ENCODE assay signal across 1 cellular context in genomic region chr5:76818844-76819831, GRCh38.
A peak's percentile ranks its signal among the peaks of the same experiment; 100 is the strongest.
TF ChIP-seq lines count a peak whose summit lies in the region.

Gene F2RL1, plus strand, starts transcription at chr5:76819030. Its CDS starts 153 bp downstream, at chr5:76819183.

TF ChIP-seq in HepG2, 621 proteins besides CTCF, POLR2A, EP300 and RAD21 (continued from another document and continues in another):
- no peak for TF ChIP-seq ZSCAN5A (CRISPR knock-in tag; IDR thresholded peaks at IDR 0.05; ENCODE audit: borderline replicate concordance)
- no peak for TF ChIP-seq ZNF3 (CRISPR knock-in tag; IDR thresholded peaks at IDR 0.05)
- no peak for TF ChIP-seq MED1 (CRISPR knock-in tag; IDR thresholded peaks at IDR 0.05)
- no peak for TF ChIP-seq XBP1 (CRISPR knock-in tag; IDR thresholded peaks at IDR 0.05)
- peak; percentile 60; the same call in 1 of the 2 replicates for TF ChIP-seq MXD1 (CRISPR knock-in tag; IDR thresholded peaks at IDR 0.05)
- TF ChIP-seq MTERF4 (CRISPR knock-in tag; IDR thresholded peaks at IDR 0.05), result no peak
- TF ChIP-seq ZC3H4 (CRISPR knock-in tag; IDR thresholded peaks at IDR 0.05; ENCODE audit: borderline replicate concordance), result no peak
- TF ChIP-seq ZNF160 (CRISPR knock-in tag; IDR thresholded peaks at IDR 0.05), result no peak; the same call in 1 of the 2 replicates
- TF ChIP-seq ZNF414 (CRISPR knock-in tag; IDR thresholded peaks at IDR 0.05), result no peak
- TF ChIP-seq TMF1 (CRISPR knock-in tag; IDR thresholded peaks at IDR 0.05; ENCODE audit: low read depth), result 0 out of 2 replicates have a peak, but pooled peaks have one; percentile 32
- TF ChIP-seq AHDC1 (CRISPR knock-in tag; IDR thresholded peaks at IDR 0.05; ENCODE audit: borderline replicate concordance), result no peak
- peak; percentile 8; the same call in 1 of the 2 replicates for TF ChIP-seq FOXA3 (CRISPR knock-in tag; IDR thresholded peaks at IDR 0.05)
- peak; percentile 47; the same call in 1 of the 2 replicates for TF ChIP-seq KAT8 (CRISPR knock-in tag; IDR thresholded peaks at IDR 0.05)
- TF ChIP-seq TOPORS (CRISPR knock-in tag; IDR thresholded peaks at IDR 0.05), result no peak
- no peak for TF ChIP-seq ZBTB7A (CRISPR knock-in tag; IDR thresholded peaks at IDR 0.05)
- TF ChIP-seq NR2F6 (IDR thresholded peaks at IDR 0.05), result no peak
- 0 out of 2 replicates have a peak, but pooled peaks have one; percentile 5 for TF ChIP-seq NR2F6 (CRISPR knock-in tag; IDR thresholded peaks at IDR 0.05)
- no peak for TF ChIP-seq RARG (CRISPR knock-in tag; IDR thresholded peaks at IDR 0.05; ENCODE audit: low read depth)
- no peak for TF ChIP-seq GZF1 (CRISPR knock-in tag; IDR thresholded peaks at IDR 0.05)
- no peak for TF ChIP-seq ZNF713 (CRISPR knock-in tag; IDR thresholded peaks at IDR 0.05)
- no peak for TF ChIP-seq FOXO1 (CRISPR knock-in tag; IDR thresholded peaks at IDR 0.05)
- TF ChIP-seq ZNF17 (CRISPR knock-in tag; IDR thresholded peaks at IDR 0.05), result no peak
- peak; percentile 26; the same call in 1 of the 2 replicates for TF ChIP-seq RELA (CRISPR knock-in tag; IDR thresholded peaks at IDR 0.05)
- TF ChIP-seq ZBTB43 (CRISPR knock-in tag; conservative IDR thresholded peaks at IDR 0.05), result 0 out of 2 replicates have a peak, but pooled peaks have one; percentile 37
- no peak for TF ChIP-seq RFX3 (CRISPR knock-in tag; IDR thresholded peaks at IDR 0.05)
- peak; percentile 34 for TF ChIP-seq YY1 (IDR thresholded peaks at IDR 0.05; ENCODE audit: insufficient read depth, insufficient replicate concordance, low read depth, low read length)
- TF ChIP-seq ZSCAN20 (CRISPR knock-in tag; IDR thresholded peaks at IDR 0.05; ENCODE audit: borderline replicate concordance), result 0 out of 2 replicates have a peak, but pooled peaks have one; percentile 68
- peak; percentile 93 for TF ChIP-seq ZEB1 (IDR thresholded peaks at IDR 0.05; ENCODE audit: insufficient replicate concordance, low read depth)
- TF ChIP-seq SIX4 (CRISPR knock-in tag; IDR thresholded peaks at IDR 0.05), result peak; percentile 19; the same call in 1 of the 2 replicates
- TF ChIP-seq NKX3-1 (CRISPR knock-in tag; IDR thresholded peaks at IDR 0.05), result no peak
- TF ChIP-seq DR1 (CRISPR knock-in tag; IDR thresholded peaks at IDR 0.05), result no peak; the same call in 1 of the 2 replicates
- TF ChIP-seq ZSCAN12 (CRISPR knock-in tag; IDR thresholded peaks at IDR 0.05), result peak; percentile 38; the same call in 1 of the 2 replicates
- TF ChIP-seq ZNF7 (CRISPR knock-in tag; IDR thresholded peaks at IDR 0.05), result no peak
- no peak for TF ChIP-seq ZNF337 (CRISPR knock-in tag; IDR thresholded peaks at IDR 0.05; ENCODE audit: borderline replicate concordance, low read depth)
- 0 out of 2 replicates have a peak, but pooled peaks have one; percentile 47 for TF ChIP-seq IKZF5 (CRISPR knock-in tag; IDR thresholded peaks at IDR 0.05)
- no peak for TF ChIP-seq ZNF383 (CRISPR knock-in tag; IDR thresholded peaks at IDR 0.05; ENCODE audit: borderline replicate concordance)
- TF ChIP-seq ERF (CRISPR knock-in tag; IDR thresholded peaks at IDR 0.05), result 0 out of 2 replicates have a peak, but pooled peaks have one; percentile 14
- TF ChIP-seq HIVEP1 (CRISPR knock-in tag; IDR thresholded peaks at IDR 0.05), result no peak; the same call in 1 of the 2 replicates
- no peak for TF ChIP-seq IRF1 (CRISPR knock-in tag; IDR thresholded peaks at IDR 0.05; ENCODE audit: low read depth)
- no peak for TF ChIP-seq ELK4 (CRISPR knock-in tag; IDR thresholded peaks at IDR 0.05; ENCODE audit: borderline replicate concordance)
- no peak for TF ChIP-seq ZNF510 (CRISPR knock-in tag; IDR thresholded peaks at IDR 0.05; ENCODE audit: low read depth)
- TF ChIP-seq ZNF687 (CRISPR knock-in tag; IDR thresholded peaks at IDR 0.05), result peak; percentile 82
- no peak for TF ChIP-seq SYNCRIP (IDR thresholded peaks at IDR 0.05; ENCODE audit: insufficient read depth, low read depth, low read length)
- TF ChIP-seq SMAD3 (CRISPR knock-in tag; IDR thresholded peaks at IDR 0.05), result no peak
- no peak for TF ChIP-seq DPF2 (CRISPR knock-in tag; IDR thresholded peaks at IDR 0.05; ENCODE audit: borderline replicate concordance, low read depth)
